Comparison of ENCODE assay signal across 2 cellular contexts in genomic region chr9:81380504-81380903, GRCh38.
TF ChIP-seq lines count a peak whose summit lies in the region.

No MANE protein-coding gene starts in this region.

TF ChIP-seq in IMR-90, 13 proteins besides CTCF, POLR2A, EP300 and RAD21:
- TF ChIP-seq CEBPB (IDR thresholded peaks at IDR 0.05; ENCODE audit: low read depth, low read length) (no peak), MXI1 (IDR thresholded peaks at IDR 0.05; ENCODE audit: borderline replicate concordance, low read depth, low read length) (no peak), RFX5 (IDR thresholded peaks at IDR 0.05; ENCODE audit: low read depth, low read length) (no peak), NFE2L2 (IDR thresholded peaks at IDR 0.05; ENCODE audit: low read depth, low read length) (no peak), BHLHE40 (IDR thresholded peaks at IDR 0.05; ENCODE audit: low read depth, low read length) (no peak), MAZ (IDR thresholded peaks at IDR 0.05; ENCODE audit: borderline replicate concordance, low read depth, low read length) (no peak)

TF ChIP-seq in neural cell, 6 proteins besides CTCF, POLR2A, EP300 and RAD21:
- no peak for TF ChIP-seq SMC3 (conservative IDR thresholded peaks at IDR 0.05; ENCODE audit: poor library complexity)
- TF ChIP-seq REST (IDR thresholded peaks at IDR 0.05; ENCODE audit: borderline replicate concordance), result peak; percentile 95
- TF ChIP-seq POLR2AphosphoS5 (IDR thresholded peaks at IDR 0.05), result peak; percentile 22
- no peak for TF ChIP-seq TAF1 (IDR thresholded peaks at IDR 0.05; ENCODE audit: low read depth)
- no peak for TF ChIP-seq MXI1 (conservative IDR thresholded peaks at IDR 0.05; ENCODE audit: poor library complexity, severe bottlenecking)
- TF ChIP-seq EZH2 (IDR thresholded peaks at IDR 0.05; ENCODE audit: borderline replicate concordance, insufficient read depth, low read length, poor library complexity, severe bottlenecking), result no peak
